In the genomic region with DNA sequence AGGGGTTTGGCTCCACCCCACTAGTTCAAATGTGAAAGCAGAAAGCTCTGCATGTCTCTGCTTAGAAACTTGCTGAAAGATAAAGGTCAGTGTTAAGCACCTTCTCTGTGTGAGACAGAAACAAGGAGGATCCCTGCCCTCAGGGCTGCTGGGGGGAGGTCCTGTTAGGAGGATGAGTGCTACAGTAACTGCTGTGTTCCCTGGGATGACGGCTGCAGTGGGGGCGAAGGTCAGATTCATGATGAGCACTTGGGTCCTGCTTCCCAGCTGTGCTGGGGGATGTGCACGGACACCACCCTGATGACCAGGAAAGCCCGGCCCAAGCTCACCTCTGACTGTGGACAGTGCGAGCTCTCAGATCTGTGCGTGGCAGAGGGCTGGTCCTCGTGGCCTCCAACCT, we compare ENCODE assay signal across 1 cellular context.
A peak's percentile ranks its signal among the peaks of the same experiment; 100 is the strongest.
TF ChIP-seq lines count a peak whose summit lies in the region.

No MANE protein-coding gene starts in this region.

TF ChIP-seq in HepG2, 621 proteins besides CTCF, POLR2A, EP300 and RAD21:
- no peak for TF ChIP-seq FOXJ3 (CRISPR knock-in tag; IDR thresholded peaks at IDR 0.05; ENCODE audit: borderline replicate concordance)
- no peak for TF ChIP-seq TP53 (CRISPR knock-in tag; conservative IDR thresholded peaks at IDR 0.05)
- TF ChIP-seq STAG1 (CRISPR knock-in tag; IDR thresholded peaks at IDR 0.05) = no peak
- TF ChIP-seq SIX4 (CRISPR knock-in tag; IDR thresholded peaks at IDR 0.05) = no peak
- TF ChIP-seq, protein P1, sequence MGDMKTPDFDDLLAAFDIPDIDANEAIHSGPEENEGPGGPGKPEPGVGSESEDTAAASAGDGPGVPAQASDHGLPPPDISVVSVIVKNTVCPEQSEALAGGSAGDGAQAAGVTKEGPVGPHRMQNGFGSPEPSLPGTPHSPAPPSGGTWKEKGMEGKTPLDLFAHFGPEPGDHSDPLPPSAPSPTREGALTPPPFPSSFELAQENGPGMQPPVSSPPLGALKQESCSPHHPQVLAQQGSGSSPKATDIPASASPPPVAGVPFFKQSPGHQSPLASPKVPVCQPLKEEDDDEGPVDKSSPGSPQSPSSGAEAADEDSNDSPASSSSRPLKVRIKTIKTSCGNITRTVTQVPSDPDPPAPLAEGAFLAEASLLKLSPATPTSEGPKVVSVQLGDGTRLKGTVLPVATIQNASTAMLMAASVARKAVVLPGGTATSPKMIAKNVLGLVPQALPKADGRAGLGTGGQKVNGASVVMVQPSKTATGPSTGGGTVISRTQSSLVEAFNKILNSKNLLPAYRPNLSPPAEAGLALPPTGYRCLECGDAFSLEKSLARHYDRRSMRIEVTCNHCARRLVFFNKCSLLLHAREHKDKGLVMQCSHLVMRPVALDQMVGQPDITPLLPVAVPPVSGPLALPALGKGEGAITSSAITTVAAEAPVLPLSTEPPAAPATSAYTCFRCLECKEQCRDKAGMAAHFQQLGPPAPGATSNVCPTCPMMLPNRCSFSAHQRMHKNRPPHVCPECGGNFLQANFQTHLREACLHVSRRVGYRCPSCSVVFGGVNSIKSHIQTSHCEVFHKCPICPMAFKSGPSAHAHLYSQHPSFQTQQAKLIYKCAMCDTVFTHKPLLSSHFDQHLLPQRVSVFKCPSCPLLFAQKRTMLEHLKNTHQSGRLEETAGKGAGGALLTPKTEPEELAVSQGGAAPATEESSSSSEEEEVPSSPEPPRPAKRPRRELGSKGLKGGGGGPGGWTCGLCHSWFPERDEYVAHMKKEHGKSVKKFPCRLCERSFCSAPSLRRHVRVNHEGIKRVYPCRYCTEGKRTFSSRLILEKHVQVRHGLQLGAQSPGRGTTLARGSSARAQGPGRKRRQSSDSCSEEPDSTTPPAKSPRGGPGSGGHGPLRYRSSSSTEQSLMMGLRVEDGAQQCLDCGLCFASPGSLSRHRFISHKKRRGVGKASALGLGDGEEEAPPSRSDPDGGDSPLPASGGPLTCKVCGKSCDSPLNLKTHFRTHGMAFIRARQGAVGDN (CRISPR knock-in tag; IDR thresholded peaks at IDR 0.05) = 0 out of 2 replicates have a peak, but pooled peaks have one; percentile 8
- TF ChIP-seq HDAC2 (CRISPR knock-in tag; IDR thresholded peaks at IDR 0.05) = no peak
- no peak for TF ChIP-seq BORCS8-MEF2B (CRISPR knock-in tag; IDR thresholded peaks at IDR 0.05)
- TF ChIP-seq HNF4A (CRISPR knock-in tag; IDR thresholded peaks at IDR 0.05) = 0 out of 2 replicates have a peak, but pooled peaks have one; percentile 7
- TF ChIP-seq HMGXB3 (CRISPR knock-in tag; IDR thresholded peaks at IDR 0.05; ENCODE audit: borderline replicate concordance) = no peak
- no peak for TF ChIP-seq JUN (CRISPR knock-in tag; IDR thresholded peaks at IDR 0.05)
- TF ChIP-seq ZNF7 (CRISPR knock-in tag; IDR thresholded peaks at IDR 0.05) = no peak
- TF ChIP-seq HMGXB4 (CRISPR knock-in tag; IDR thresholded peaks at IDR 0.05; ENCODE audit: borderline replicate concordance in 1 of 2, low read depth in 1 of 2) = no peak
- TF ChIP-seq, protein P2, sequence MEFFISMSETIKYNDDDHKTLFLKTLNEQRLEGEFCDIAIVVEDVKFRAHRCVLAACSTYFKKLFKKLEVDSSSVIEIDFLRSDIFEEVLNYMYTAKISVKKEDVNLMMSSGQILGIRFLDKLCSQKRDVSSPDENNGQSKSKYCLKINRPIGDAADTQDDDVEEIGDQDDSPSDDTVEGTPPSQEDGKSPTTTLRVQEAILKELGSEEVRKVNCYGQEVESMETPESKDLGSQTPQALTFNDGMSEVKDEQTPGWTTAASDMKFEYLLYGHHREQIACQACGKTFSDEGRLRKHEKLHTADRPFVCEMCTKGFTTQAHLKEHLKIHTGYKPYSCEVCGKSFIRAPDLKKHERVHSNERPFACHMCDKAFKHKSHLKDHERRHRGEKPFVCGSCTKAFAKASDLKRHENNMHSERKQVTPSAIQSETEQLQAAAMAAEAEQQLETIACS (CRISPR knock-in tag; IDR thresholded peaks at IDR 0.05) = no peak
- peak; percentile 93 for TF ChIP-seq ZNF263 (CRISPR knock-in tag; IDR thresholded peaks at IDR 0.05)
- TF ChIP-seq REXO4 (CRISPR knock-in tag; IDR thresholded peaks at IDR 0.05; ENCODE audit: borderline replicate concordance) = no peak
- no peak for TF ChIP-seq SCMH1 (CRISPR knock-in tag; IDR thresholded peaks at IDR 0.05; ENCODE audit: borderline replicate concordance)
- TF ChIP-seq ZNF292 (CRISPR knock-in tag; IDR thresholded peaks at IDR 0.05; ENCODE audit: borderline replicate concordance, low read depth) = no peak
- no peak for TF ChIP-seq ZBTB37 (CRISPR knock-in tag; IDR thresholded peaks at IDR 0.05)
- TF ChIP-seq TAF15 (IDR thresholded peaks at IDR 0.05; ENCODE audit: low read depth, low read length, poor library complexity, severe bottlenecking) = no peak
